Comparison of ENCODE assay signal across 23 cellular contexts in the genomic region with DNA sequence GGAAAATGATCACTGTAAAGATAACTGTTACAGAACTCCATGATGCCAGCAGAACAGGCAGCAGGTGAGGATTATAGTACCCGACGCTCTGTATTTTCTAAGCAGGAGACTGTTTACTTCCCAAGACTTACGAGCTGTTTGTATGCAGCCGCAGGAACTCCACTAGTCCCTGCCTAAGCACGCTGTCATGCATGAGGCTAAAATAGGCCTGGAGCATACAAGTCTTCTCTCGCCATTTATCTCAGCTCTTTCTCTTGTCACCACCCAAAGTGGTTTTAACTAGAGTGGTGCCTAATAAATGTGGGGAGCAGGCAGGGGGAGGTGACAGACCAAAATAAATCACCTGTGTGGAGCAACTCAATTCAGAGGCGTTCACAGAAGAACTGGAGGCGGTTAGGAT.
DNase-seq lines count a peak whose midpoint lies in the region; ATAC-seq and TF ChIP-seq lines count a peak whose summit lies in the region.
"Had no signal": no experiment of that assay in that cellular context is flagged by ENCODE, and none has a peak within 500 bp of the region (broad histone marks: within the 10 kb centered on the region; RNA-seq: fewer than 3 reads in every experiment).

No MANE protein-coding gene starts in this region.

- H3K14ac ChIP-seq in neuronal stem cell (ENCODE audit: low read length), result no peak overlapping the region

- no peak overlapping the region for H2BK5ac ChIP-seq in neuronal stem cell (ENCODE audit: low read length)

- no peak overlapping the region for H2BK15ac ChIP-seq in neuronal stem cell (ENCODE audit: low read length)

- peaks cover 14 to 16% of the 10 kb centered on the region in 2 donors for H3K4me1 ChIP-seq in neuronal stem cell (ENCODE audit: control insufficient read depth in 2 of 2, insufficient read depth in 1 of 2, low read depth in 1 of 2, low read length in 2 of 2)
- H3K4me1 ChIP-seq: ascending aorta, left lung had no signal

- H2BK120ac ChIP-seq in neuronal stem cell (ENCODE audit: low read depth, low read length), result no peak overlapping the region

- no peak overlapping the region for H2BK12ac ChIP-seq in neuronal stem cell (ENCODE audit: low read length)

- H3K27me3 ChIP-seq in H7 (ENCODE audit: control insufficient read depth, insufficient read depth, low read length) (no peaks in the 10 kb centered on the region), neuronal stem cell (ENCODE audit: control insufficient read depth in 3 of 3, insufficient read depth in 3 of 3, low read depth in 1 of 3, low read length in 3 of 3) (no peaks in the 10 kb centered on the region)
- H3K27me3 ChIP-seq: ascending aorta, dorsolateral prefrontal cortex, left lung, transverse colon had no signal

- peak overlapping the region; percentile 48 for H2AFZ ChIP-seq in neuronal stem cell (ENCODE audit: low read length)

- WGBS in neuronal stem cell (ENCODE audit: extremely low coverage in 2 of 2, insufficient read length in 2 of 2, insufficient replicate concordance in 1 of 2), 2 donors, result no CpG with 5 or more reads among the region's 8 CpGs

- TF ChIP-seq CTCF in epithelial cell of esophagus (IDR thresholded peaks at IDR 0.05; ENCODE audit: insufficient read depth, low read depth, low read length, missing control alignments), result no peak

- peak; percentile 46 for DNase-seq in H7
- DNase-seq in NCI-H146 treated with DMSO at 0.1 percent for 48 hours (lab: John Stamatoyannopoulos, UW; ENCODE audit: unreplicated experiment), result peak; percentile 60
- peak; percentile 4 for DNase-seq in epithelial cell of esophagus (ENCODE audit: low read depth)
- DNase-seq in neuronal stem cell (ENCODE audit: low spot score), result no peak
- DNase-seq in sciatic nerve (ENCODE audit: low spot score), result no peak
- DNase-seq in kidney glomerular epithelial cell (lab: John Stamatoyannopoulos, UW), result no peak
- DNase-seq: activated CD4-positive, CD25-positive, alpha-beta regulatory T cell treated with anti-CD3 and anti-CD28 coated beads, Interleukin-2, amount 50 U/mL, for 72 hours; activated CD8-positive, alpha-beta T cell treated with anti-CD3 and anti-CD28 coated beads for 36 hours; CD4-positive, alpha-beta memory T cell; DMS153; dorsolateral prefrontal cortex; GOT3; head of caudate nucleus; left lung; natural killer cell; NCI-H1092; NCI-H1930; NCI-H446 treated with DMSO at 0.1 percent for 48 hours; NK-92 treated with Interleukin-12 subunit alpha and Interleukin-12 subunit beta, amount 100 ng/mL, for 24 hours; posterior cingulate gyrus; transverse colon had no signal

- H3K79me1 ChIP-seq in neuronal stem cell (ENCODE audit: low read depth, low read length), result no peaks in the 10 kb centered on the region

- no peak overlapping the region for H4K91ac ChIP-seq in neuronal stem cell (ENCODE audit: low read depth, low read length, poor library complexity)

- no peak overlapping the region for H4K8ac ChIP-seq in neuronal stem cell (ENCODE audit: low read depth, low read length)

- no peak overlapping the region for H3K23ac ChIP-seq in neuronal stem cell (ENCODE audit: low read depth, low read length, poor library complexity)

- intact Hi-C loops in sciatic nerve (cut with DNase I), result no loop called here

- no peak overlapping the region for H3K9ac ChIP-seq in neuronal stem cell (ENCODE audit: low read depth, low read length, poor library complexity)

- peak overlapping the region; percentile 46 for H3K27ac ChIP-seq in neuronal stem cell (replicated peaks; ENCODE audit: low read length)
- H3K27ac ChIP-seq: ascending aorta, dorsolateral prefrontal cortex, left lung, transverse colon had no signal

- ATAC-seq in sciatic nerve (no peak), GM21619 (IDR thresholded peaks at IDR 0.05; ENCODE audit: unreplicated experiment) (no peak)
- ATAC-seq: activated CD8-positive, alpha-beta T cell treated with anti-CD3 and anti-CD28 coated beads for 36 hours; left lung; natural killer cell had no signal

- H3K36me3 ChIP-seq in H7 (replicated peaks; ENCODE audit: control insufficient read depth, insufficient read depth, low read length) (no peaks in the 10 kb centered on the region), neuronal stem cell (replicated peaks in 1 of 2; ENCODE audit: control insufficient read depth in 2 of 2, insufficient read depth in 2 of 2, low read length in 2 of 2) (peaks cover 0 to 27% of the 10 kb centered on the region in 2 donors)

- H3K18ac ChIP-seq in neuronal stem cell (ENCODE audit: low read length), result no peak overlapping the region

- H3K4me3 ChIP-seq in H7 (ENCODE audit: insufficient read depth, low read depth, low read length) (no peak overlapping the region), epithelial cell of esophagus (ENCODE audit: low read length) (no peak overlapping the region), neuronal stem cell (ENCODE audit: low read length in 2 of 2) (no peak overlapping the region)
- H3K4me3 ChIP-seq: ascending aorta, dorsolateral prefrontal cortex, left lung, transverse colon had no signal

- peaks cover 0 to 28% of the 10 kb centered on the region in 2 donors for H3K9me3 ChIP-seq in neuronal stem cell (replicated peaks in 1 of 2; ENCODE audit: control insufficient read depth in 2 of 2, insufficient read depth in 1 of 2, low read depth in 1 of 2, low read length in 2 of 2)
- H3K9me3 ChIP-seq: ascending aorta, transverse colon had no signal

- no peak overlapping the region for H3K4me2 ChIP-seq in neuronal stem cell (ENCODE audit: insufficient read depth, low read length, poor library complexity, severe bottlenecking)

- no peak overlapping the region for H3K4ac ChIP-seq in neuronal stem cell (ENCODE audit: low read length)

- H2AK5ac ChIP-seq in neuronal stem cell (ENCODE audit: low read depth, low read length), result no peak overlapping the region

Comparison
In these comparisons a context has a peak if more than half of its experiments do, and no peak if none do; other contexts are left out.
1. DNase-seq: peak in H7 (single experiment), NCI-H146 treated with DMSO at 0.1 percent for 48 hours (single experiment) and epithelial cell of esophagus (single experiment); none in neuronal stem cell (single experiment), sciatic nerve (single experiment) and kidney glomerular epithelial cell (single experiment).